In genomic region chr7:157918326-157918725, GRCh38 we compare ENCODE assay signal across 24 cellular contexts.
"Had no signal": no experiment of that assay in that cellular context is flagged by ENCODE, and none has a peak within 500 bp of the region (broad histone marks: within the 10 kb centered on the region; RNA-seq: fewer than 3 reads in every experiment).

No MANE protein-coding gene starts in this region.

- H3K4me1 ChIP-seq: pancreas, psoas muscle, right lobe of liver, sigmoid colon, stomach, thyroid gland, tibial nerve, upper lobe of right lung, uterus had no signal

- H3K4me3 ChIP-seq: pancreas, psoas muscle, right lobe of liver, sigmoid colon, stomach, thoracic aorta, thyroid gland, tibial nerve, upper lobe of right lung, uterus had no signal

- DNase-seq: naive thymus-derived CD4-positive, alpha-beta T cell; natural killer cell; nucleus accumbens; pancreas; psoas muscle; right cardiac atrium; right lobe of liver; sigmoid colon; small intestine; stimulated activated CD4-positive, alpha-beta T cell treated with anti-CD3 and anti-CD28 coated beads, Interleukin-15, amount 100 ng/mL, for 24 hours; stimulated activated CD4-positive, alpha-beta T cell treated with anti-CD3 and anti-CD28 coated beads, Interleukin-2, amount 100 ng/mL, for 24 hours; stimulated activated CD4-positive, alpha-beta T cell treated with anti-CD3 and anti-CD28 coated beads, Interleukin-2, amount 100 ng/mL, for 48 hours; stimulated activated CD4-positive, alpha-beta T cell treated with anti-CD3 and anti-CD28 coated beads, Interleukin-4, amount 100 ng/mL, for 24 hours; stimulated activated naive B cell treated with anti-CD40 and anti-IgM and Interleukin-4, amounts not matched to agents 10 μg/mL and 1 μg/mL and 100 μg/mL, for 72 hours; stimulated activated naive CD4-positive, alpha-beta T cell treated with Interleukin-2 at 50 U/mL for 16 hours; stomach; thyroid gland; trophoblast cell; upper lobe of right lung; uterus had no signal

- FAIRE-seq: pancreas, small intestine had no signal

- H3K9me3 ChIP-seq: neutrophil, pancreas, thyroid gland had no signal

- H3K27me3 ChIP-seq: neutrophil, pancreas, right lobe of liver, sigmoid colon, stomach, thyroid gland, tibial nerve, upper lobe of right lung, uterus had no signal

- H3K36me3 ChIP-seq: neutrophil, pancreas, right lobe of liver, sigmoid colon, thoracic aorta, thyroid gland, tibial nerve, upper lobe of right lung, uterus had no signal

- ATAC-seq: naive thymus-derived CD4-positive, alpha-beta T cell; natural killer cell; pancreas; psoas muscle; right cardiac atrium; right lobe of liver; stimulated activated effector memory CD8-positive, alpha-beta T cell treated with anti-CD3 and anti-CD28 coated beads, Interleukin-12 subunit alpha, Interleukin-12 subunit beta, amount 100 ng/mL, for 72 hours; stimulated activated naive B cell treated with anti-CD40 and anti-IgM and Interleukin-4, amounts not matched to agents 10 μg/mL and 1 μg/mL and 100 μg/mL, for 72 hours; upper lobe of right lung had no signal

- H3K27ac ChIP-seq: neutrophil, pancreas, psoas muscle, right lobe of liver, sigmoid colon, stomach, thoracic aorta, thyroid gland, tibial nerve, upper lobe of right lung, uterus had no signal
